9 cellular contexts compared by ENCODE assay signal in the genomic region with DNA sequence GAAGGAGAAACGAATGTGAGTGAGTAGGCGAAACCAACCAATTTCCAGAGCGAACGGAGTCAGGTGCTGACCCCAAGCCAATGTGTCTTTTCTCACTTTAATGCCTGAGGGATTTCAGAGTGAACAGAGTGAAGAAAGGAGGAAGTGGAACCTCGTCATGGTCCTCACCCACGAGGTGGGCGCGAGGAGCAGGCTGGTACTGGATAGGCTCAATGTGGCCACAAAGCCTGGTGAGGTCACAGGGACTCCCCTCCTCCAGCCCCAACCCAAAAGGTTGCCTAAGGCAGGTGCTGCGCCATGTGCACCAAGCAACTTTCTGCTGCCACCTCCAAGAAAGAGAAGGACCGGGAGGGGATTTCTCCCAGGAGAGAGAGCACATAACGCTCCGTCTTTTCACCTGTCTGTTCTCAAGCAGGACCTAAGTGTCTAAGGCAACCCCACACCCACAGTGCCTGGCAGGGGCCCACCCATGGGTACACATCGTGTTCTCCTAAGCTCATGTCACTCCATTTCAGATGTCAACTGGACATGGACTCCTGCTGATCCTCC. TPM values are rescaled to one million over a fixed set of nuclear protein-coding genes. Genes with fewer than 3 reads are reported as not detected.
A peak's percentile ranks its signal among the peaks of the same experiment; 100 is the strongest.
DNase-seq lines count a peak whose midpoint lies in the region; ATAC-seq, FAIRE-seq and TF ChIP-seq lines count a peak whose summit lies in the region.
"Had no signal": no experiment of that assay in that cellular context is flagged by ENCODE, and none has a peak within 500 bp of the region (broad histone marks: within the 10 kb centered on the region; RNA-seq: fewer than 3 reads in every experiment).

No MANE protein-coding gene starts in this region.

- FAIRE-seq in GM19239 (lab: Jason Lieb, UNC) = peak; percentile 96

- H3K27ac ChIP-seq in DND-41 (ENCODE audit: low read length) (peak overlapping the region; percentile 99), A673 (ENCODE audit: low read depth, low read length, poor library complexity, severe bottlenecking) (no peak overlapping the region)

- H3K36me3 Mint-ChIP-seq in natural killer cell treated with Interleukin-12 subunit alpha and Interleukin-12 subunit beta and Interleukin-15 and Interleukin-18, amount 100 ng/mL, for 72 hours = no peaks in the 10 kb centered on the region

- no peak for TF ChIP-seq CTCF in DND-41 (IDR thresholded peaks at IDR 0.05; ENCODE audit: borderline replicate concordance, extremely low read depth, low read length, poor library complexity, severe bottlenecking)
- TF ChIP-seq CTCF in A673 (conservative IDR thresholded peaks at IDR 0.05; ENCODE audit: low read depth, low read length) = no peak

- peaks cover 71 to 78% of the 10 kb centered on the region in 2 donors for H3K4me1 Mint-ChIP-seq in natural killer cell treated with Interleukin-12 subunit alpha and Interleukin-12 subunit beta and Interleukin-15 and Interleukin-18, amount 100 ng/mL, for 72 hours (ENCODE audit: low read depth in 2 of 2)

- peaks cover 85% of the 10 kb centered on the region for H3K4me1 ChIP-seq in DND-41 (ENCODE audit: insufficient read depth, low read length)
- H3K4me1 ChIP-seq in A673 (ENCODE audit: insufficient read depth, low read length, poor library complexity, severe bottlenecking) = no peaks in the 10 kb centered on the region

- intact Hi-C loops in A673 (cut with micrococcal nuclease; ENCODE audit: unreplicated experiment) = no loop called here

- DNase-seq in DND-41 = peak; percentile 61
- DNase-seq in GM19239 (ENCODE audit: insufficient read length, low spot score) = peak; percentile 80
- DNase-seq in UCSD-AML1 (lab: John Stamatoyannopoulos, UW; ENCODE audit: unreplicated experiment) = peak; percentile 30
- peak; percentile 91 for DNase-seq in natural killer cell treated with Interleukin-12 subunit alpha and Interleukin-12 subunit beta and Interleukin-15 and Interleukin-18, amount 100 ng/mL, for 72 hours (ENCODE audit: low spot score)
- no peak for DNase-seq in A673 (ENCODE audit: low spot score)
- no peak for DNase-seq in HK-2 (ENCODE audit: unreplicated experiment)
- DNase-seq in ureter (ENCODE audit: low spot score) = no peak

- H4K20me1 ChIP-seq in DND-41 (ENCODE audit: insufficient read depth, low read length) = peaks cover 51% of the 10 kb centered on the region

- H3K36me3 ChIP-seq in DND-41 (ENCODE audit: insufficient read depth, low read length) = peaks cover 84% of the 10 kb centered on the region
- no peaks in the 10 kb centered on the region for H3K36me3 ChIP-seq in A673 (ENCODE audit: insufficient read depth, low read length, poor library complexity, severe bottlenecking)

- peak overlapping the region in 1 of 2 experiments; percentile 85; a peak in 2 of 4 replicates for H3K4me3 ChIP-seq in DND-41 (ENCODE audit: low read depth in 1 of 2, low read length in 2 of 2)
- H3K4me3 ChIP-seq in A673 (ENCODE audit: low read depth, low read length, poor library complexity, severe bottlenecking) = no peak overlapping the region

- no peaks in the 10 kb centered on the region for H3K27me3 Mint-ChIP-seq in natural killer cell treated with Interleukin-12 subunit alpha and Interleukin-12 subunit beta and Interleukin-15 and Interleukin-18, amount 100 ng/mL, for 72 hours

- no peaks in the 10 kb centered on the region for H3K9me3 ChIP-seq in DND-41 (ENCODE audit: insufficient read depth, low read length, severe bottlenecking)
- no peaks in the 10 kb centered on the region for H3K9me3 ChIP-seq in A673 (ENCODE audit: low read depth, low read length, poor library complexity, severe bottlenecking)

- no peaks in the 10 kb centered on the region for H3K9me3 Mint-ChIP-seq in natural killer cell treated with Interleukin-12 subunit alpha and Interleukin-12 subunit beta and Interleukin-15 and Interleukin-18, amount 100 ng/mL, for 72 hours

- POLR2A ChIA-PET in A673 (lab: Charles Lee; ENCODE audit: low non-redundant PET) = no interaction called here

- BruUV-seq in A673 (replicated peaks; lab: Mats Ljungman, UMichigan) = no TSS peak

- peak overlapping the region; percentile 92 for H3K9ac ChIP-seq in DND-41 (ENCODE audit: low read depth, low read length)

- H3K4me2 ChIP-seq in DND-41 (ENCODE audit: insufficient read depth, low read length) = peak overlapping the region; percentile 80

- ATAC-seq in DND-41 (ENCODE audit: insufficient read depth, low read depth) = peak; percentile 12; the same call in 1 of the 3 replicates
- ATAC-seq in HG03108 (IDR thresholded peaks at IDR 0.05; ENCODE audit: unreplicated experiment) = peak; percentile 76
- ATAC-seq in natural killer cell treated with Interleukin-12 subunit alpha and Interleukin-12 subunit beta and Interleukin-15 and Interleukin-18, amount 100 ng/mL, for 72 hours = peak; percentile 72 to 87
- ATAC-seq: HCT116 had no signal

- H3K27ac Mint-ChIP-seq in natural killer cell treated with Interleukin-12 subunit alpha and Interleukin-12 subunit beta and Interleukin-15 and Interleukin-18, amount 100 ng/mL, for 72 hours = peak overlapping the region; percentile 94 to 96

- peak overlapping the region; percentile 98 for H3K4me3 Mint-ChIP-seq in natural killer cell treated with Interleukin-12 subunit alpha and Interleukin-12 subunit beta and Interleukin-15 and Interleukin-18, amount 100 ng/mL, for 72 hours

- CTCF ChIA-PET in A673 (lab: Charles Lee) = no interaction called here

- H3K79me2 ChIP-seq in DND-41 (ENCODE audit: insufficient read depth, low read length) = peaks cover 100% of the 10 kb centered on the region

- H2AFZ ChIP-seq in DND-41 (ENCODE audit: low read depth, low read length) = no peak overlapping the region

- H3K27me3 ChIP-seq in DND-41 (ENCODE audit: insufficient read depth, low read length, poor library complexity) (no peaks in the 10 kb centered on the region), A673 (replicated peaks; ENCODE audit: insufficient read depth, low read depth, low read length, poor library complexity) (no peaks in the 10 kb centered on the region)

RNA-seq across cellular contexts. Expression of gene NRROS, which starts 3.8 kb away (rescaled TPM):
- 10 to 100 TPM; 40.3 to 55.7 TPM for total RNA-seq in natural killer cell treated with Interleukin-12 subunit alpha and Interleukin-12 subunit beta and Interleukin-15 and Interleukin-18, amount 100 ng/mL, for 72 hours
- total RNA-seq in A673 (2021) (0.64 and 0.92 TPM in 2 replicates), ureter (4.2 TPM)

Comparison
In these comparisons a context has a peak if more than half of its experiments do, and no peak if none do; other contexts are left out.
1. ATAC-seq: peak in every context shown above with its lines; median percentile 80 in natural killer cell treated with Interleukin-12 subunit alpha and Interleukin-12 subunit beta and Interleukin-15 and Interleukin-18, amount 100 ng/mL, for 72 hours; 76 in HG03108; 12 in DND-41.
2. DNase-seq: peak in DND-41 (single experiment), GM19239 (single experiment), UCSD-AML1 (single experiment) and natural killer cell treated with Interleukin-12 subunit alpha and Interleukin-12 subunit beta and Interleukin-15 and Interleukin-18, amount 100 ng/mL, for 72 hours (single experiment); none in A673 (single experiment), HK-2 (single experiment) and ureter (single experiment).